9 cellular contexts compared by ENCODE assay signal in the genomic region with DNA sequence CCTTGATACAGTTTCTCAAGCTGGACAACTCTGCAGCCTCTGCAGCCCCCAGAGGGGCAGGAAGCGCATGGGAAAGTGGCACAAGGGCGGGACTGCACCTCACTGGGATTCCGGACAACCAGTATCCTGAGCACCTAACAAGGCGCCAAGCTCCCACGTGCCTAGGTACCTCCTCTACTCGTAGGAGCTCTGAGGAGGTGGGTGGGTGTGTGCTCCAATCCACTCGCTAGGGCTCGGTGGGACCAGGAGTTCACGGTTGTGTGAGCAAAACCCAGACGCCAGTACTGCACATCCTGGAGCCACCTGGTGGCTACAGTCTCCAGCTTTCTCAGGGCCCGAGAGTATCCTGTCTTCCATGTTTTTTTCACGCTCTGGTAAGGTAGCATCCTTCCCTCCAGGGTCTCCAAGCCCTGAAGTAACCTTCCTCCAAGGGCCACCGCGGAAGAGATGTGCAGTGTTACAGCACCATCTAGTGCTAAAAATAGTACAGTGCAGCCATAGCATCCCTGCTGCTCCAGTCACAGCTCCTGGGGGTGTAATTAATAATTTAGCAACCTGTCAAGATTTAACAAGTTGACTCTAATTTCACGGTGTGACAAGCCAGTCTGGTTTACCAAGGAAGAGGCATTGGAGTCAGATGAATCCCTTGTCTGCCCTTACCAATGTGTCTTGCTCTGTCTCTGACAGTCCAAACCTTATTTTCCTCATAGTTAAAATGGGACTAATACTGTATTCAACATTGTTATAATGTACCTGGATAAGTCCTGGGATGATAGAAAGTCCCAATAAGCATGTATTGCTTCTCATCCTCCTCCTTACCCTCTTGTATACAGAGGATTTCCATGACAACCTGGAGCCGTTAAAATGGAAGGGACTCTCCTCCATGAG.
DNase-seq lines count a peak whose midpoint lies in the region; ATAC-seq, FAIRE-seq and TF ChIP-seq lines count a peak whose summit lies in the region.
"Had no signal": no experiment of that assay in that cellular context is flagged by ENCODE, and none has a peak within 500 bp of the region (broad histone marks: within the 10 kb centered on the region; RNA-seq: fewer than 3 reads in every experiment).

No MANE protein-coding gene starts in this region.

- intact Hi-C loops in GM12878 (cut with micrococcal nuclease; ENCODE audit: unreplicated experiment): loop anchor here (1.0 to 10.0 kb wide), 6 partner anchors 87 to 550 kb away; no protein-coding TSS in a partner anchor

- peak; percentile 72 for FAIRE-seq in GM12878 (lab: Jason Lieb, UNC)
- FAIRE-seq: A204.1 had no signal

- H3K9me2 ChIP-seq in GM23248 (ENCODE audit: insufficient read depth): no peaks in the 10 kb centered on the region

- H3K4me2 ChIP-seq in GM23248 (ENCODE audit: unreplicated experiment) (no peak overlapping the region), GM12878 (ENCODE audit: control insufficient read depth, insufficient read depth) (no peak overlapping the region)

- RAD21 ChIA-PET in GM12878 (lab: Charles Lee; ENCODE audit: unreplicated experiment): interaction anchor here (0.7 to 2.5 kb wide), 7 partner anchors 9 to 351 kb away, joined by 3 to 8 read pairs (median 5); no protein-coding TSS in a partner anchor

- H4K20me1 ChIP-seq in GM23248 (ENCODE audit: insufficient read depth) (no peaks in the 10 kb centered on the region), GM12878 (ENCODE audit: control insufficient read depth, insufficient read depth) (no peaks in the 10 kb centered on the region)

- H2AFZ ChIP-seq in GM23248 (no peak overlapping the region), GM12878 (ENCODE audit: control insufficient read depth, low read depth, low read length) (no peak overlapping the region)

- H3K79me2 ChIP-seq in GM23248 (ENCODE audit: insufficient read depth): no peaks in the 10 kb centered on the region
- H3K79me2 ChIP-seq in GM12878 (ENCODE audit: control insufficient read depth, insufficient read depth, low read length): no peaks in the 10 kb centered on the region

- peak; percentile 89 for TF ChIP-seq RAD21 in GM12878 (IDR thresholded peaks at IDR 0.05; ENCODE audit: insufficient read depth, low read depth, low read length)

- POLR2A ChIA-PET in GM12878 (lab: Charles Lee): interaction anchor here (0.6 to 0.9 kb wide), 2 partner anchors 14 to 245 kb away, joined by 3 read pairs; no protein-coding TSS in a partner anchor

- in situ Hi-C loops in GM23248 (cut with MboI): no loop called here
- in situ Hi-C loops in SK-MEL-5 (cut with HindIII; ENCODE audit: low pct_unique_long_range_greater_than_20kb, low sequenced_read_pairs): no loop called here
- in situ Hi-C loops in GM12878 (cut with MboI): loop anchor here (10.0 kb wide), 1 partner anchor 200 kb away; no protein-coding TSS in a partner anchor

- DNase-seq in DMS 273 (lab: John Stamatoyannopoulos, UW; ENCODE audit: unreplicated experiment): peak; percentile 87
- DNase-seq in DMS 273 treated with DMSO at 0.1 percent for 48 hours (lab: John Stamatoyannopoulos, UW): no peak
- DNase-seq in GM23248: peak; percentile 49
- peak; percentile 51 for DNase-seq in LHCN-M2 (ENCODE audit: low read depth)
- DNase-seq in SK-MEL-5 (ENCODE audit: low read depth, low spot score): peak; percentile 74
- no peak for DNase-seq in GM12878 (ENCODE audit: low read depth, low spot score)
- DNase-seq in stimulated activated CD4-positive, alpha-beta T cell treated with anti-CD3 and anti-CD28 coated beads, Interleukin-2, amount 100 ng/mL, for 24 hours: peak; percentile 30 to 47

- H3K27me3 ChIP-seq in GM23248 (replicated peaks; ENCODE audit: insufficient read depth): no peaks in the 10 kb centered on the region
- no peaks in the 10 kb centered on the region for H3K27me3 ChIP-seq in GM12878 (replicated peaks in 1 of 2; ENCODE audit: control insufficient read depth in 2 of 2, insufficient read depth in 2 of 2, low read length in 1 of 2)
- H3K27me3 ChIP-seq in iPS-15b (ENCODE audit: control insufficient read depth, insufficient read depth, low read length): no peaks in the 10 kb centered on the region

- no peak overlapping the region for H3K27ac ChIP-seq in GM23248
- H3K27ac ChIP-seq in GM12878 (ENCODE audit: control insufficient read depth, insufficient read depth): no peak overlapping the region

- no peaks in the 10 kb centered on the region for H3K9me3 ChIP-seq in GM23248 (ENCODE audit: low read depth)
- H3K9me3 ChIP-seq in GM12878 (replicated peaks; ENCODE audit: control insufficient read depth, insufficient read depth, low read length): no peaks in the 10 kb centered on the region
- no peaks in the 10 kb centered on the region for H3K9me3 ChIP-seq in iPS-15b (ENCODE audit: control insufficient read depth, insufficient read depth, low read length)

- peak; percentile 80 to 88 (median 85) for TF ChIP-seq CTCF in GM12878 (IDR thresholded peaks at IDR 0.05 in 2 of 3, conservative IDR thresholded peaks at IDR 0.05 in 1 of 3; ENCODE audit: control insufficient read depth in 2 of 3, extremely low read depth in 1 of 3, insufficient read depth in 1 of 3, low read depth in 3 of 3, low read length in 3 of 3)

- no peaks in the 10 kb centered on the region for H3F3A ChIP-seq in GM23248 (ENCODE audit: insufficient read depth)

- WGBS in GM23248 (ENCODE audit: low coverage in 1 of 2, low lambda C conversion rate in 2 of 2, missing lambda C conversion rate in 2 of 2), 2 experiments: 55 to 56% methylated on average over 16 of the region's 16 CpGs
- 49% methylated on average over 16 of the region's 16 CpGs for WGBS in GM12878 (ENCODE audit: insufficient coverage, insufficient replicate concordance, low lambda C conversion rate, missing lambda C conversion rate)

- no TSS peak for BruUV-seq in GM12878 (replicated peaks; lab: Mats Ljungman, UMichigan)

- TF ChIP-seq EP300 in GM12878 (IDR thresholded peaks at IDR 0.05; ENCODE audit: borderline replicate concordance in 1 of 2, control insufficient read depth in 1 of 2, low read depth in 2 of 2, low read length in 2 of 2): no peak

- no peaks in the 10 kb centered on the region for H3K4me1 ChIP-seq in GM23248 (ENCODE audit: insufficient read depth)
- H3K4me1 ChIP-seq in GM12878 (ENCODE audit: control insufficient read depth, insufficient read depth, low read length): no peaks in the 10 kb centered on the region
- H3K4me1 ChIP-seq in iPS-15b (ENCODE audit: control insufficient read depth, insufficient read depth, low read length): peaks cover 6% of the 10 kb centered on the region

- TF ChIP-seq POLR2A in GM12878 (IDR thresholded peaks at IDR 0.05; ENCODE audit: low read depth, low read length): no peak

- ATAC-seq in GM12878: peak; percentile 95

- H3K9ac ChIP-seq in GM23248 (no peak overlapping the region), GM12878 (ENCODE audit: control insufficient read depth, insufficient read depth, low read length) (no peak overlapping the region), iPS-15b (ENCODE audit: low read depth, low read length) (no peak overlapping the region)

- H3K4me3 ChIP-seq in GM23248 (no peak overlapping the region), GM12878 (no peak overlapping the region), iPS-15b (ENCODE audit: low read depth, low read length) (peak overlapping the region; percentile 30)

- SMC1A ChIA-PET in GM12878 (lab: Charles Lee; ENCODE audit: uncharacterized antibody, unreplicated experiment): interaction anchor here (0.6 to 2.8 kb wide), 28 partner anchors 9 to 375 kb away, joined by 3 to 12 read pairs (median 4); no protein-coding TSS in a partner anchor

- CTCF ChIA-PET in GM12878 (lab: Yijun Ruan, JAX): interaction anchor here (0.6 to 4.7 kb wide), 38 partner anchors 8 to 1306 kb away, joined by 3 to 32 read pairs (median 4); no protein-coding TSS in a partner anchor

- 0 out of 2 replicates have a peak, but pooled peaks cover 7% of the 10 kb centered on the region for H3K36me3 ChIP-seq in GM23248 (ENCODE audit: low read depth)
- no peaks in the 10 kb centered on the region for H3K36me3 ChIP-seq in GM12878 (ENCODE audit: control insufficient read depth in 2 of 2, insufficient read depth in 2 of 2, low read length in 1 of 2)
- H3K36me3 ChIP-seq in iPS-15b (ENCODE audit: control insufficient read depth, insufficient read depth, low read length): no peaks in the 10 kb centered on the region

TF ChIP-seq in GM12878, 131 proteins besides CTCF, POLR2A, EP300 and RAD21 (continues in another document):
- TF ChIP-seq SP1 (IDR thresholded peaks at IDR 0.05; ENCODE audit: low read depth, low read length): no peak
- no peak for TF ChIP-seq ZBED1 (IDR thresholded peaks at IDR 0.05; ENCODE audit: borderline replicate concordance)
- peak; percentile 73 for TF ChIP-seq SMC3 (IDR thresholded peaks at IDR 0.05; ENCODE audit: borderline replicate concordance, low read length)
- TF ChIP-seq HDAC6 (IDR thresholded peaks at IDR 0.05; ENCODE audit: unreplicated experiment): no peak
- 0 out of 2 replicates have a peak, but pooled peaks have one; percentile 31 for TF ChIP-seq RB1 (IDR thresholded peaks at IDR 0.05; ENCODE audit: borderline replicate concordance)
- TF ChIP-seq POU2F2 (IDR thresholded peaks at IDR 0.05; ENCODE audit: borderline replicate concordance, low read depth, low read length): no peak
- no peak for TF ChIP-seq SMAD1 (IDR thresholded peaks at IDR 0.05; ENCODE audit: low read depth, partially characterized antibody)
- TF ChIP-seq SIN3A (IDR thresholded peaks at IDR 0.05; ENCODE audit: low read depth, low read length): no peak
- no peak for TF ChIP-seq BCL11A (IDR thresholded peaks at IDR 0.05; ENCODE audit: low read depth, low read length)
- no peak for TF ChIP-seq ZNF217 (IDR thresholded peaks at IDR 0.05)
- no peak for TF ChIP-seq NR2F1 (conservative IDR thresholded peaks at IDR 0.05)

Comparison
In these comparisons a context has a peak if more than half of its experiments do, and no peak if none do; other contexts are left out.
1. DNase-seq: peak in DMS 273 (single experiment), GM23248 (single experiment), LHCN-M2 (single experiment), SK-MEL-5 (single experiment) and stimulated activated CD4-positive, alpha-beta T cell treated with anti-CD3 and anti-CD28 coated beads, Interleukin-2, amount 100 ng/mL, for 24 hours (2 of 2); none in DMS 273 treated with DMSO at 0.1 percent for 48 hours (single experiment) and GM12878 (single experiment).